10 cellular contexts compared by ENCODE assay signal in genomic region chr1:30881266-30882181, GRCh38. TPM values are rescaled to one million over a fixed set of nuclear protein-coding genes. Genes with fewer than 3 reads are reported as not detected.
DNase-seq lines count a peak whose midpoint lies in the region; ATAC-seq and TF ChIP-seq lines count a peak whose summit lies in the region.
"Had no signal": no experiment of that assay in that cellular context is flagged by ENCODE, and none has a peak within 500 bp of the region (broad histone marks: within the 10 kb centered on the region; RNA-seq: fewer than 3 reads in every experiment).

No MANE protein-coding gene starts in this region.

- H2AFZ ChIP-seq in IMR-90 (replicated peaks; ENCODE audit: low read length, poor library complexity) = no peak overlapping the region

- H3K36me3 ChIP-seq in IMR-90 (ENCODE audit: control insufficient read depth, insufficient read depth, low read length) = peaks cover 8% of the 10 kb centered on the region; the same call in 1 of the 2 replicates
- H3K36me3 ChIP-seq in Caco-2 (ENCODE audit: control insufficient read depth, insufficient read depth, low read length) = no peaks in the 10 kb centered on the region
- H3K36me3 ChIP-seq in A673 (ENCODE audit: insufficient read depth, low read length, poor library complexity, severe bottlenecking) = no peaks in the 10 kb centered on the region

- H3K27me3 ChIP-seq in IMR-90 (ENCODE audit: control insufficient read depth, insufficient read depth, low read length) = no peaks in the 10 kb centered on the region
- H3K27me3 ChIP-seq in Caco-2 (replicated peaks; ENCODE audit: control insufficient read depth, insufficient read depth, low read length) = no peaks in the 10 kb centered on the region
- H3K27me3 ChIP-seq in A673 (replicated peaks; ENCODE audit: insufficient read depth, low read depth, low read length, poor library complexity) = no peaks in the 10 kb centered on the region

- no peak overlapping the region for H3K9ac ChIP-seq in IMR-90 (ENCODE audit: low read depth, low read length)

- dilution Hi-C loops in IMR-90 (cut with HindIII; ENCODE audit: low sequenced_read_pairs, unreplicated experiment) = no loop called here

- H3K14ac ChIP-seq in IMR-90 (replicated peaks; ENCODE audit: low read depth, low read length) = no peak overlapping the region

- no peak overlapping the region for H3K18ac ChIP-seq in IMR-90 (ENCODE audit: low read depth, low read length)

- H3K27ac Mint-ChIP-seq in glutamatergic neuron (ENCODE audit: unreplicated experiment) = no peak overlapping the region
- no peak overlapping the region for H3K27ac Mint-ChIP-seq in Caco-2 (ENCODE audit: unreplicated experiment)
- H3K27ac Mint-ChIP-seq: immature natural killer cell had no signal

- no peak overlapping the region for H4K91ac ChIP-seq in IMR-90 (ENCODE audit: insufficient read depth, low read depth, low read length)

- H3K4me3 Mint-ChIP-seq in glutamatergic neuron (ENCODE audit: unreplicated experiment) (peak overlapping the region; percentile 49), Caco-2 (ENCODE audit: unreplicated experiment) (no peak overlapping the region)
- H3K4me3 Mint-ChIP-seq: central memory CD8-positive, alpha-beta T cell; immature natural killer cell had no signal

- H3K56ac ChIP-seq in IMR-90 (ENCODE audit: extremely low read depth, insufficient read depth, low read length) = no peak overlapping the region

- no TSS peak for BruUV-seq in IMR-90 (replicated peaks; lab: Mats Ljungman, UMichigan)
- BruUV-seq in Caco-2 (replicated peaks; lab: Mats Ljungman, UMichigan) = no TSS peak
- no TSS peak for BruUV-seq in A673 (replicated peaks; lab: Mats Ljungman, UMichigan)

- H4K5ac ChIP-seq in IMR-90 (ENCODE audit: low read depth, low read length) = no peak overlapping the region

- H3K4me1 Mint-ChIP-seq in glutamatergic neuron (ENCODE audit: low read depth, unreplicated experiment) (peaks cover 22% of the 10 kb centered on the region), Caco-2 (ENCODE audit: low read depth, unreplicated experiment) (no peaks in the 10 kb centered on the region)
- H3K4me1 Mint-ChIP-seq: central memory CD8-positive, alpha-beta T cell; immature natural killer cell had no signal

- H3K4me1 ChIP-seq in IMR-90 (ENCODE audit: control insufficient read depth, insufficient read depth, low read length) (peaks cover 35% of the 10 kb centered on the region), Caco-2 (no peaks in the 10 kb centered on the region), A673 (ENCODE audit: insufficient read depth, low read length, poor library complexity, severe bottlenecking) (peaks cover 27% of the 10 kb centered on the region)

- WGBS in IMR-90 (ENCODE audit: extremely low coverage in 2 of 2, insufficient read length in 1 of 2), 2 experiments = 100% methylated on average over 6 of the region's 27 CpGs; no CpG with 5 or more reads in 1 of the 2 experiments

- peak; percentile 52 for ATAC-seq in GM18502 (IDR thresholded peaks at IDR 0.05; ENCODE audit: poor library complexity, unreplicated experiment)
- peak; percentile 57 for ATAC-seq in GM21515 (IDR thresholded peaks at IDR 0.05; ENCODE audit: unreplicated experiment)
- no peak for ATAC-seq in IMR-90 (ENCODE audit: low read depth)
- no peak for ATAC-seq in left colon

- H3K79me1 ChIP-seq in IMR-90 (ENCODE audit: low read depth in 1 of 2, low read length in 2 of 2) = peaks cover 45 to 96% of the 10 kb centered on the region in 2 experiments

- peaks cover 26% of the 10 kb centered on the region for H3K9me1 ChIP-seq in IMR-90 (ENCODE audit: insufficient read depth, low read length)

- H3K4ac ChIP-seq in IMR-90 (ENCODE audit: low read depth, low read length) = peak overlapping the region; percentile 13; the same call in 1 of the 2 replicates

- H2BK5ac ChIP-seq in IMR-90 (ENCODE audit: low read depth, low read length, poor library complexity, severe bottlenecking) = no peak overlapping the region

- no peak overlapping the region; the same call in 1 of the 2 replicates for H3K23ac ChIP-seq in IMR-90 (ENCODE audit: low read depth, low read length)

- intact Hi-C loops in IMR-90 (cut with micrococcal nuclease) (no loop called here), left colon (cut with DNase I, micrococcal nuclease) (no loop called here), Caco-2 (cut with micrococcal nuclease; ENCODE audit: unreplicated experiment) (no loop called here), A673 (cut with micrococcal nuclease; ENCODE audit: unreplicated experiment) (no loop called here)

- POLR2A ChIA-PET in IMR-90 (lab: Charles Lee; ENCODE audit: unreplicated experiment) (no interaction called here), Caco-2 (lab: Charles Lee) (no interaction called here), A673 (lab: Charles Lee; ENCODE audit: low non-redundant PET) (no interaction called here)

- no peak overlapping the region for H3K27ac ChIP-seq in IMR-90 (ENCODE audit: insufficient read depth, low read length)
- H3K27ac ChIP-seq in A673 (ENCODE audit: low read depth, low read length, poor library complexity, severe bottlenecking) = no peak overlapping the region

- H4K20me1 ChIP-seq in IMR-90 (ENCODE audit: insufficient read depth, low read length) = peaks cover 73% of the 10 kb centered on the region

- H2BK120ac ChIP-seq in IMR-90 (ENCODE audit: low read depth, low read length) = no peak overlapping the region

- no peak overlapping the region for H4K8ac ChIP-seq in IMR-90 (ENCODE audit: low read depth in 2 of 2, low read length in 2 of 2)

- TF ChIP-seq CTCF in IMR-90 (conservative IDR thresholded peaks at IDR 0.05; ENCODE audit: low read depth, low read length) (no peak), glutamatergic neuron (IDR thresholded peaks at IDR 0.05; ENCODE audit: partially characterized antibody, unreplicated experiment) (no peak), Caco-2 (IDR thresholded peaks at IDR 0.05; ENCODE audit: insufficient read depth in 1 of 2, low read depth in 1 of 2, low read length in 1 of 2, severe bottlenecking in 1 of 2, unreplicated experiment in 1 of 2) (no peak), A673 (conservative IDR thresholded peaks at IDR 0.05; ENCODE audit: low read depth, low read length) (no peak)

- H2AK5ac ChIP-seq in IMR-90 (ENCODE audit: low read depth, low read length) = peak overlapping the region; percentile 59

- H3K4me3 ChIP-seq in IMR-90 (ENCODE audit: insufficient read depth, low read depth, low read length) (no peak overlapping the region), Caco-2 (ENCODE audit: low read depth, low read length) (no peak overlapping the region), A673 (ENCODE audit: low read depth, low read length, poor library complexity, severe bottlenecking) (no peak overlapping the region)

- no peaks in the 10 kb centered on the region for H3K36me3 Mint-ChIP-seq in glutamatergic neuron (ENCODE audit: unreplicated experiment)
- no peaks in the 10 kb centered on the region for H3K36me3 Mint-ChIP-seq in Caco-2 (ENCODE audit: insufficient read depth, unreplicated experiment)
- H3K36me3 Mint-ChIP-seq: immature natural killer cell had no signal

- no peak overlapping the region for H2BK15ac ChIP-seq in IMR-90 (ENCODE audit: low read depth, low read length)

- H3K9me3 ChIP-seq in IMR-90 (ENCODE audit: control insufficient read depth, insufficient read depth, low read length) (no peaks in the 10 kb centered on the region), Caco-2 (no peaks in the 10 kb centered on the region), A673 (ENCODE audit: low read depth, low read length, poor library complexity, severe bottlenecking) (no peaks in the 10 kb centered on the region)

- DNase-seq in IMR-90 = no peak
- DNase-seq in glutamatergic neuron = no peak
- no peak for DNase-seq in left colon
- DNase-seq in Caco-2 = no peak
- DNase-seq in stimulated activated CD4-positive, alpha-beta T cell treated with anti-CD3 and anti-CD28 coated beads, Interleukin-15, amount 100 ng/mL, for 24 hours = no peak
- no peak for DNase-seq in A673 (ENCODE audit: low spot score)
- DNase-seq: immature natural killer cell had no signal

- H3K9me3 Mint-ChIP-seq in glutamatergic neuron (ENCODE audit: unreplicated experiment) (peaks cover 6% of the 10 kb centered on the region), Caco-2 (ENCODE audit: unreplicated experiment) (no peaks in the 10 kb centered on the region)
- H3K9me3 Mint-ChIP-seq: central memory CD8-positive, alpha-beta T cell had no signal

- H2BK20ac ChIP-seq in IMR-90 (ENCODE audit: low read depth, low read length) = no peak overlapping the region

- peaks cover 4% of the 10 kb centered on the region for H3K27me3 Mint-ChIP-seq in glutamatergic neuron (ENCODE audit: unreplicated experiment)
- peaks cover 3% of the 10 kb centered on the region for H3K27me3 Mint-ChIP-seq in Caco-2 (ENCODE audit: insufficient read depth, unreplicated experiment)

- in situ Hi-C loops in IMR-90 (cut with MboI; ENCODE audit: low sequenced_read_pairs) = no loop called here

- CTCF ChIA-PET in IMR-90 (lab: Yijun Ruan, JAX) = no interaction called here
- CTCF ChIA-PET in Caco-2 (lab: Charles Lee) = no interaction called here
- CTCF ChIA-PET in A673 (lab: Charles Lee) = no interaction called here

- peak overlapping the region; percentile 34 for H2AK9ac ChIP-seq in IMR-90 (replicated peaks; ENCODE audit: low read depth, low read length, poor library complexity)

- H3K4me2 ChIP-seq in IMR-90 (ENCODE audit: low read depth, low read length) = no peak overlapping the region

- no peak for TF ChIP-seq POLR2A in IMR-90 (IDR thresholded peaks at IDR 0.05; ENCODE audit: low read depth, low read length)

- TF ChIP-seq RAD21 in IMR-90 (IDR thresholded peaks at IDR 0.05; ENCODE audit: low read length) = no peak

TF ChIP-seq in IMR-90, 13 proteins besides CTCF, POLR2A, EP300 and RAD21 (continues in another document):
- TF ChIP-seq FOS (IDR thresholded peaks at IDR 0.05; ENCODE audit: low read depth, low read length) = no peak
- TF ChIP-seq RFX5 (IDR thresholded peaks at IDR 0.05; ENCODE audit: low read depth, low read length) = no peak
- TF ChIP-seq MAFK (IDR thresholded peaks at IDR 0.05; ENCODE audit: low read depth, low read length) = no peak
- no peak for TF ChIP-seq SMC3 (IDR thresholded peaks at IDR 0.05; ENCODE audit: low read depth, low read length)
- TF ChIP-seq MAZ (IDR thresholded peaks at IDR 0.05; ENCODE audit: borderline replicate concordance, low read depth, low read length) = no peak
- no peak for TF ChIP-seq MXI1 (IDR thresholded peaks at IDR 0.05; ENCODE audit: borderline replicate concordance, low read depth, low read length)
- TF ChIP-seq CEBPB (IDR thresholded peaks at IDR 0.05; ENCODE audit: low read depth, low read length) = no peak
- TF ChIP-seq BHLHE40 (IDR thresholded peaks at IDR 0.05; ENCODE audit: low read depth, low read length) = no peak

RNA-seq across cellular contexts. Expression of gene SDC3, which starts 27.0 kb away (rescaled TPM):
- total RNA-seq in IMR-90 (2012; rRNA removed) (13.1 and 14.2 TPM in 2 replicates), glutamatergic neuron (ENCODE audit: unreplicated experiment) (41.7 TPM), left colon (10 to 100 TPM in 1 of 2 donors, 1 to 10 TPM in 1; 6.5 to 18.0 TPM), Caco-2 (2022) (2.9 and 3.7 TPM in 2 replicates), A673 (2021) (7.7 and 11.6 TPM in 2 replicates)
- polyA plus RNA-seq in IMR-90 (2012; rRNA removed) = 71.5 and 75.7 TPM in 2 replicates
- 47.3 and 81.5 TPM in 2 replicates for polyA plus RNA-seq in IMR-90 (2012; cell fraction: cytosol; rRNA removed)
- 36.2 and 50.9 TPM in 2 replicates for polyA plus RNA-seq in IMR-90 (2012; cell fraction: nucleus; rRNA removed; ENCODE audit: low replicate concordance)
- polyA plus RNA-seq: immature natural killer cell had no signal

Comparison
In these comparisons a context has a peak if more than half of its experiments do, and no peak if none do; other contexts are left out.
1. ATAC-seq: peak in GM18502 (single experiment) and GM21515 (single experiment); none in IMR-90 (single experiment) and left colon (single experiment).